In the genomic region with DNA sequence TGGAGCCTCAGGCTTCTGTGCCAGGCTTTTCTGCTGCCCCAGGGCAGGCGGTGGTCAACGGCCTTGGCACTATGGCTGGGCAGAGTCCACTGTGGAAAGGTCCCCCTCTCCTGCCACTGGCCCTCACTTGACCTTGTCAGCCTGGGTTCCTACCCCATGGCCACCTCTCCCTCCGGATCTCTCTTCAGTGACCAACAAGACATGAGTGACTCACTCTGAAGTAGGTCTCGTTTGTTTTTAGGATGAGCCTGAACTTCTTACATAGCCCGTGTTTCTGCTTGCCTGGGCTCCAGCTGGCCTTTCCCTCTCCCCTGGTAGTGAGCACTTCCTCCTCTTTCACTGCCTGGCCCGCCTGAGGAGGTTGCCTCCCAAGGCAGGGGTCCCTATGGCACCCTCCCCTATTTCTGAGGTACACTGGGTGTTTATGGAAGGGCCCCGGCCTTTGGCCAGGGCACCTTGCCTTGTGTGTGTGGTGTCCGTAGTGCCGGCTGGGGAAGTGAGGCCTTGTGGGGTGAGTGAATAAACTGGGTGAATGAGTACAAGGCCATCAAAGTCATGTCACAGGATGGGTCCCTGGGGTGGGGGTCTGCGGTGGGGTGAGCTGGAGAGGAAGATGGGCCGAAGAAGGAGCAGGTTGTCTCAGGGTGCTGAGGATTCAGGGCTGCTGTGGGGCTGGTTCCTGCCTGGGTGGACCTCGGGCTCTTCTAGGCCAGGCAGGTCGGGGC, we compare ENCODE assay signal across 1 cellular context.
TF ChIP-seq lines count a peak whose summit lies in the region.

No MANE protein-coding gene starts in this region.

TF ChIP-seq in endothelial cell of umbilical vein, 7 proteins besides CTCF, POLR2A, EP300 and RAD21:
- TF ChIP-seq FOS (IDR thresholded peaks at IDR 0.05; ENCODE audit: borderline replicate concordance, insufficient read depth, low read length) = no peak
- TF ChIP-seq MYC (IDR thresholded peaks at IDR 0.05; ENCODE audit: low read depth, low read length) = no peak
- no peak for TF ChIP-seq POLR2AphosphoS5 (IDR thresholded peaks at IDR 0.05; ENCODE audit: insufficient read depth, low read depth, low read length)
- TF ChIP-seq GATA2 (IDR thresholded peaks at IDR 0.05; ENCODE audit: insufficient read depth, insufficient read length, low read depth, low read length) = no peak
- TF ChIP-seq, protein P1, sequence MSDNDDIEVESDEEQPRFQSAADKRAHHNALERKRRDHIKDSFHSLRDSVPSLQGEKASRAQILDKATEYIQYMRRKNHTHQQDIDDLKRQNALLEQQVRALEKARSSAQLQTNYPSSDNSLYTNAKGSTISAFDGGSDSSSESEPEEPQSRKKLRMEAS (IDR thresholded peaks at IDR 0.05; ENCODE audit: insufficient read depth, insufficient read length) = no peak
- no peak for TF ChIP-seq JUN (IDR thresholded peaks at IDR 0.05; ENCODE audit: borderline replicate concordance, insufficient read depth, insufficient read length, low read depth)
- no peak for TF ChIP-seq EZH2 (IDR thresholded peaks at IDR 0.05; ENCODE audit: borderline replicate concordance, low read depth, low read length, severe bottlenecking)
